ENCODE assay signal across 16 cellular contexts in the genomic region with DNA sequence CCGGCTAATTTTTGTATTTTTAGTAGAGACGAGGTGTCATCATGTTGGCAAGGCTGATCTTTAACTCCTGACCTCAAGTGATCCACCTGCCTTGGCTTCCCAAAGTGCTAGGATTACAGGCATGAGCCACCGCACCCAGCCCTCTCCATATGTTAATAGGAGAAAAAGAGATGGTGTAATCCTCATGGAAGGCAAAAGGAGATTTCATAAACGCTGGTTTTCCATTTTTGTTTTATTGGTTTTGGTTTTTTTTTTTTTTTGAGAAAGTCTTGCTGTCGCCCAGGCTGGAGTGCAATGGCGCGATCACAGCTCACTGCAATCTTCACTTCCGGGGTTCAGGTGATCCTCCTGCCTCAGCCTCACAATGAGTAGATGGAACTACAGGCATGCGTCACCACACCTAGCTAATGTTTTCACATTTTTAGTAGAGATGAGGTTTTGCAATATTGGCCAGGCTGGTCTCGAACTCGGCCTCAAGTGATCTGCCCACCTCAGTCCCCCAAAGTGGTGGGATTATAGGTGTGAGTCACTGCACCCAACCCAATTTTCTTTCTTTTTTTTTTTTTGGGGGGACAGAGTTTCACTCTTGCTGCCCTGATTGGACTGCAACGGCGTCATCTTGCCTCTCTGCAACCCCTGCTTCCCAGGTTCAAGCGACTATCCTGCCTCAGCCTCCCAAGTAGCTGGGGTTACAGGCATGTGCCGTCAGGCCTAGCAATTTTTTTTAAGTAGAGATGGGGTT. TPM values are rescaled to one million over a fixed set of nuclear protein-coding genes. Genes with fewer than 3 reads are reported as not detected.
DNase-seq lines count a peak whose midpoint lies in the region; ATAC-seq and TF ChIP-seq lines count a peak whose summit lies in the region.
"Had no signal": no experiment of that assay in that cellular context is flagged by ENCODE, and none has a peak within 500 bp of the region (broad histone marks: within the 10 kb centered on the region; RNA-seq: fewer than 3 reads in every experiment).

No MANE protein-coding gene starts in this region.

- no peak overlapping the region for H3K4me2 ChIP-seq in trophoblast cell (ENCODE audit: low read length)

- CTCF ChIA-PET in HEK293 (lab: Yijun Ruan, JAX): no interaction called here

- H3K4me3 ChIP-seq in HEK293 (ENCODE audit: low read depth, low read length) (no peak overlapping the region), trophoblast cell (ENCODE audit: low read depth, low read length) (no peak overlapping the region)
- H3K4me3 ChIP-seq: ascending aorta, esophagus squamous epithelium, SJSA1 had no signal

- intact Hi-C loops in activated CD4-positive, alpha-beta T cell treated with anti-CD3 and anti-CD28 coated beads, Interleukin-2, amount 10 ng/mL, durations not matched to agents 24 days and 14 days (cut with micrococcal nuclease): no loop called here

- no peak overlapping the region for H3K18ac ChIP-seq in trophoblast cell (ENCODE audit: low read length)

- no peak overlapping the region for H2AK5ac ChIP-seq in trophoblast cell (ENCODE audit: low read length)

- H4K12ac ChIP-seq in trophoblast cell (ENCODE audit: low read depth, low read length): no peak overlapping the region

- H2BK120ac ChIP-seq in trophoblast cell (ENCODE audit: insufficient read depth, low read length, poor library complexity): no peak overlapping the region

- no peak overlapping the region for H2AFZ ChIP-seq in trophoblast cell (ENCODE audit: insufficient read depth, low read length, poor library complexity)

- H3K27me3 ChIP-seq in trophoblast cell (ENCODE audit: insufficient read depth, low read length): no peaks in the 10 kb centered on the region
- H3K27me3 ChIP-seq: ascending aorta, esophagus squamous epithelium, SJSA1 had no signal

- peak overlapping the region; percentile 1; the same call in 1 of the 2 replicates for H3K27ac ChIP-seq in HEK293 (ENCODE audit: extremely low read depth, low read depth, low read length)
- no peak overlapping the region for H3K27ac ChIP-seq in trophoblast cell (ENCODE audit: low read depth, low read length)
- H3K27ac ChIP-seq: ascending aorta, esophagus squamous epithelium, SJSA1 had no signal

- no peak overlapping the region for H4K91ac ChIP-seq in trophoblast cell (ENCODE audit: low read depth, low read length)

- H3K79me2 ChIP-seq in trophoblast cell (ENCODE audit: control insufficient read depth, insufficient read depth, low read length, poor library complexity): peaks cover 53% of the 10 kb centered on the region

- H3K36me3 Mint-ChIP-seq in activated CD4-positive, alpha-beta T cell treated with anti-CD3 and anti-CD28 coated beads, Interleukin-2, amount 10 ng/mL, durations not matched to agents 24 days and 14 days (ENCODE audit: low read depth): peaks cover 46% of the 10 kb centered on the region
- H3K36me3 Mint-ChIP-seq in activated naive CD8-positive, alpha-beta T cell treated with anti-CD3 and anti-CD28 coated beads, Interleukin-2, amount 10 ng/mL, durations not matched to agents 7 days and 5 days: peaks cover 33% of the 10 kb centered on the region

- no peak overlapping the region for H3K4me3 Mint-ChIP-seq in activated CD4-positive, alpha-beta T cell treated with anti-CD3 and anti-CD28 coated beads, Interleukin-2, amount 10 ng/mL, durations not matched to agents 24 days and 14 days
- no peak overlapping the region for H3K4me3 Mint-ChIP-seq in activated naive CD8-positive, alpha-beta T cell treated with anti-CD3 and anti-CD28 coated beads, Interleukin-2, amount 10 ng/mL, durations not matched to agents 7 days and 5 days

- H2BK12ac ChIP-seq in trophoblast cell (ENCODE audit: low read length): no peak overlapping the region

- H3K9ac ChIP-seq in trophoblast cell (ENCODE audit: low read length): no peak overlapping the region

- no peak for TF ChIP-seq CTCF in HEK293 (tag by site-specific recombination; IDR thresholded peaks at IDR 0.05)

- no peaks in the 10 kb centered on the region for H3K9me3 ChIP-seq in HEK293 (ENCODE audit: control insufficient read depth, insufficient read depth, low read depth, low read length)
- no peaks in the 10 kb centered on the region for H3K9me3 ChIP-seq in trophoblast cell (ENCODE audit: insufficient read depth, low read depth, low read length)
- H3K9me3 ChIP-seq: ascending aorta, esophagus squamous epithelium, SJSA1 had no signal

- POLR2A ChIA-PET in HEK293 (lab: Yijun Ruan, JAX): interaction anchor here (0.7 to 2.2 kb wide), 5 partner anchors 8 to 534 kb away, joined by 3 to 14 read pairs (median 3); partner anchors contain the start of genes ATP5F1B, NACA and PTGES3
- POLR2A ChIA-PET in activated naive CD8-positive, alpha-beta T cell treated with anti-CD3 and anti-CD28 coated beads, Interleukin-2, amount 10 ng/mL, durations not matched to agents 7 days and 5 days (lab: Charles Lee): interaction anchor here (0.6 to 3.3 kb wide), 5 partner anchors 8 to 618 kb away, joined by 3 to 14 read pairs (median 4); partner anchors contain the start of gene PTGES3

- ATAC-seq in activated naive CD8-positive, alpha-beta T cell treated with anti-CD3 and anti-CD28 coated beads, Interleukin-2, amount 10 ng/mL, durations not matched to agents 7 days and 5 days (ENCODE audit: low read depth): no peak
- ATAC-seq in GM18502 (IDR thresholded peaks at IDR 0.05; ENCODE audit: poor library complexity, unreplicated experiment): no peak

- H3K27me3 Mint-ChIP-seq in activated CD4-positive, alpha-beta T cell treated with anti-CD3 and anti-CD28 coated beads, Interleukin-2, amount 10 ng/mL, durations not matched to agents 24 days and 14 days: no peaks in the 10 kb centered on the region
- H3K27me3 Mint-ChIP-seq in activated naive CD8-positive, alpha-beta T cell treated with anti-CD3 and anti-CD28 coated beads, Interleukin-2, amount 10 ng/mL, durations not matched to agents 7 days and 5 days: no peaks in the 10 kb centered on the region

- H3K36me3 ChIP-seq in HEK293 (ENCODE audit: control insufficient read depth in 2 of 2, insufficient read depth in 1 of 2, low read length in 2 of 2): peaks cover 29 to 48% of the 10 kb centered on the region in 2 experiments; a peak in 2 of 3 replicates
- H3K36me3 ChIP-seq in trophoblast cell (ENCODE audit: control insufficient read depth in 1 of 2, insufficient read depth in 2 of 2, low read length in 2 of 2): peaks cover 20 to 28% of the 10 kb centered on the region in 2 experiments

- H3K23ac ChIP-seq in trophoblast cell (ENCODE audit: low read length): no peak overlapping the region

- no peaks in the 10 kb centered on the region for H3K9me3 Mint-ChIP-seq in activated CD4-positive, alpha-beta T cell treated with anti-CD3 and anti-CD28 coated beads, Interleukin-2, amount 10 ng/mL, durations not matched to agents 24 days and 14 days
- no peaks in the 10 kb centered on the region for H3K9me3 Mint-ChIP-seq in activated naive CD8-positive, alpha-beta T cell treated with anti-CD3 and anti-CD28 coated beads, Interleukin-2, amount 10 ng/mL, durations not matched to agents 7 days and 5 days

- no peak overlapping the region for H4K8ac ChIP-seq in trophoblast cell (ENCODE audit: low read depth, low read length)

- peak overlapping the region; percentile 56 for H3K27ac Mint-ChIP-seq in activated CD4-positive, alpha-beta T cell treated with anti-CD3 and anti-CD28 coated beads, Interleukin-2, amount 10 ng/mL, durations not matched to agents 24 days and 14 days
- peak overlapping the region; percentile 69 for H3K27ac Mint-ChIP-seq in activated naive CD8-positive, alpha-beta T cell treated with anti-CD3 and anti-CD28 coated beads, Interleukin-2, amount 10 ng/mL, durations not matched to agents 7 days and 5 days

- no CpG with 5 or more reads among the region's 15 CpGs for WGBS in trophoblast cell (ENCODE audit: extremely low coverage, insufficient coverage, insufficient read length)

- peak overlapping the region; percentile 100 for H3K4ac ChIP-seq in trophoblast cell (ENCODE audit: low read depth, low read length)

- DNase-seq in activated CD4-positive, alpha-beta T cell treated with anti-CD3 and anti-CD28 coated beads, Interleukin-2, amount 10 ng/mL, durations not matched to agents 24 days and 14 days: no peak
- no peak for DNase-seq in activated CD4-positive, alpha-beta T cell treated with anti-CD3 and anti-CD28 coated beads for 1 hour
- DNase-seq in activated naive CD8-positive, alpha-beta T cell treated with anti-CD3 and anti-CD28 coated beads, Interleukin-2, amount 10 ng/mL, durations not matched to agents 7 days and 5 days: peak; percentile 13
- DNase-seq in trophoblast cell (no peak), HuH-7.5 (ENCODE audit: low spot score) (no peak), medulla oblongata (ENCODE audit: extremely low spot score) (no peak)
- DNase-seq: ACHN; cortex of kidney; esophagus squamous epithelium; GOT3; NCI-H1092 treated with DMSO at 0.1 percent for 48 hours; stimulated activated CD4-positive, alpha-beta T cell treated with anti-CD3 and anti-CD28 coated beads, Interleukin-2, amount 100 ng/mL, for 24 hours had no signal

- peaks cover 8% of the 10 kb centered on the region for H3K4me1 ChIP-seq in HEK293 (ENCODE audit: control insufficient read depth, insufficient read depth, low read length)
- H3K4me1 ChIP-seq in trophoblast cell (ENCODE audit: control insufficient read depth in 1 of 2, insufficient read depth in 2 of 2, low read length in 2 of 2): peaks cover 0 to 4% of the 10 kb centered on the region in 2 experiments

- peaks cover 44% of the 10 kb centered on the region for H3K4me1 Mint-ChIP-seq in activated CD4-positive, alpha-beta T cell treated with anti-CD3 and anti-CD28 coated beads, Interleukin-2, amount 10 ng/mL, durations not matched to agents 24 days and 14 days
- H3K4me1 Mint-ChIP-seq in activated naive CD8-positive, alpha-beta T cell treated with anti-CD3 and anti-CD28 coated beads, Interleukin-2, amount 10 ng/mL, durations not matched to agents 7 days and 5 days: peaks cover 40% of the 10 kb centered on the region

- no peak overlapping the region for H2BK5ac ChIP-seq in trophoblast cell (ENCODE audit: low read depth, low read length, poor library complexity)

- no peaks in the 10 kb centered on the region for H3K79me1 ChIP-seq in trophoblast cell (ENCODE audit: low read length)

- H3K14ac ChIP-seq in trophoblast cell (ENCODE audit: low read length): no peak overlapping the region

RNA-seq across cellular contexts. Expression of gene PTGES3, which starts 8.1 kb away (rescaled TPM):
- total RNA-seq in activated CD4-positive, alpha-beta T cell treated with anti-CD3 and anti-CD28 coated beads, Interleukin-2, amount 10 ng/mL, durations not matched to agents 24 days and 14 days: 351 and 357 TPM in 2 replicates
- 100 to 1,000 TPM; 210 to 217 TPM for total RNA-seq in activated naive CD8-positive, alpha-beta T cell treated with anti-CD3 and anti-CD28 coated beads, Interleukin-2, amount 10 ng/mL, durations not matched to agents 7 days and 5 days
- 298 and 301 TPM in 2 replicates for polyA plus RNA-seq in trophoblast cell (2013)

RNA-seq across cellular contexts. Expression of gene ATP5F1B, which starts 34.2 kb away (rescaled TPM):
- 760 and 771 TPM in 2 replicates for total RNA-seq in activated CD4-positive, alpha-beta T cell treated with anti-CD3 and anti-CD28 coated beads, Interleukin-2, amount 10 ng/mL, durations not matched to agents 24 days and 14 days
- total RNA-seq in activated naive CD8-positive, alpha-beta T cell treated with anti-CD3 and anti-CD28 coated beads, Interleukin-2, amount 10 ng/mL, durations not matched to agents 7 days and 5 days: 100 to 1,000 TPM; 468 to 471 TPM
- polyA plus RNA-seq in trophoblast cell (2013): 513 and 514 TPM in 2 replicates

RNA-seq across cellular contexts. Expression of gene NACA, which starts 45.1 kb away (rescaled TPM):
- total RNA-seq in activated CD4-positive, alpha-beta T cell treated with anti-CD3 and anti-CD28 coated beads, Interleukin-2, amount 10 ng/mL, durations not matched to agents 24 days and 14 days: 1,041 and 1,057 TPM in 2 replicates
- total RNA-seq in activated naive CD8-positive, alpha-beta T cell treated with anti-CD3 and anti-CD28 coated beads, Interleukin-2, amount 10 ng/mL, durations not matched to agents 7 days and 5 days: 100 to 1,000 TPM; 878 to 882 TPM
- polyA plus RNA-seq in trophoblast cell (2013): 1,910 and 1,942 TPM in 2 replicates

RNA-seq across cellular contexts. Expression of gene BAZ2A, which starts 49.9 kb away (rescaled TPM):
- total RNA-seq in activated CD4-positive, alpha-beta T cell treated with anti-CD3 and anti-CD28 coated beads, Interleukin-2, amount 10 ng/mL, durations not matched to agents 24 days and 14 days: 117 and 118 TPM in 2 replicates
- 100 to 1,000 TPM; 139 to 145 TPM for total RNA-seq in activated naive CD8-positive, alpha-beta T cell treated with anti-CD3 and anti-CD28 coated beads, Interleukin-2, amount 10 ng/mL, durations not matched to agents 7 days and 5 days
- 129 and 130 TPM in 2 replicates for polyA plus RNA-seq in trophoblast cell (2013)
